ENCODE assay signal across 19 cellular contexts in the genomic region with DNA sequence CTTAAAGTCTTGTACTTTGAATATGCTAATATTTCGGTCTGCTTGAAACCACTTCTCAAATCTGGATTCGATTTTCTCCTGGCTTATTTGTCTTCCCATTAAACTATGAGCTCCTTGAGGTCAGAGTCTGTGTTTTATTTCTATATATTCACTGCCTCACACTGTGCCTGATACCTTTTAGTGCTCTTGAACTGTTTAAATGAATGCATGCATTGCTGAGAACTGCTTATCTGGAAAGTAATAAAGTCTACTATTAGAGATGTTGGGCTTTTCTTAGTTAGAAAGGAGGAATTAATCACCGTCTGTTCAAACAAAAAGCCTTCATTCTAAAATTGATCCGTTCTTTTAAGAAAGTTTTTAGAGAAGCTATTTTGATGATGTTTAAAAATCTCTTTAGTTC. TPM values are rescaled to one million over a fixed set of nuclear protein-coding genes. Genes with fewer than 3 reads are reported as not detected.
DNase-seq lines count a peak whose midpoint lies in the region; ATAC-seq, FAIRE-seq and TF ChIP-seq lines count a peak whose summit lies in the region.
"Had no signal": no experiment of that assay in that cellular context is flagged by ENCODE, and none has a peak within 500 bp of the region (broad histone marks: within the 10 kb centered on the region; RNA-seq: fewer than 3 reads in every experiment).

No MANE protein-coding gene starts in this region.

- no peaks in the 10 kb centered on the region for H3K9me3 ChIP-seq in CD4-positive, alpha-beta T cell (ENCODE audit: control insufficient read depth, low read length)
- H3K9me3 ChIP-seq in small intestine (ENCODE audit: control insufficient read depth, low read depth): no peaks in the 10 kb centered on the region

- peaks cover 0 to 3% of the 10 kb centered on the region in 2 donors for H3K4me1 ChIP-seq in small intestine (ENCODE audit: control insufficient read depth in 2 of 2, insufficient read depth in 1 of 2, low read depth in 1 of 2, low read length in 1 of 2)

- no peaks in the 10 kb centered on the region for H3K36me3 ChIP-seq in small intestine (ENCODE audit: control insufficient read depth in 2 of 2, insufficient read depth in 2 of 2, low read length in 2 of 2)

- intact Hi-C loops in activated CD8-positive, alpha-beta T cell treated with anti-CD3 and anti-CD28 coated beads for 36 hours (cut with micrococcal nuclease): no loop called here
- intact Hi-C loops in CD4-positive, alpha-beta T cell (cut with DNase I, micrococcal nuclease): no loop called here

- ATAC-seq in activated CD8-positive, alpha-beta T cell treated with anti-CD3 and anti-CD28 coated beads for 36 hours: no peak
- no peak for ATAC-seq in activated CD8-positive, alpha-beta T cell treated with anti-CD3 and anti-CD28 coated beads, Interleukin-2, amount 10 ng/mL, durations not matched to agents 7 days and 5 days
- ATAC-seq in CD4-positive, alpha-beta T cell (ENCODE audit: poor library complexity): no peak
- ATAC-seq in GM19455 (IDR thresholded peaks at IDR 0.05; ENCODE audit: unreplicated experiment): no peak
- ATAC-seq: GM12878, GM23338, PC-3 had no signal

- peak overlapping the region; percentile 79 for H3K27ac Mint-ChIP-seq in activated CD8-positive, alpha-beta T cell treated with anti-CD3 and anti-CD28 coated beads for 36 hours
- no peak overlapping the region for H3K27ac Mint-ChIP-seq in activated CD8-positive, alpha-beta T cell treated with anti-CD3 and anti-CD28 coated beads, Interleukin-2, amount 10 ng/mL, durations not matched to agents 7 days and 5 days
- H3K27ac Mint-ChIP-seq in CD4-positive, alpha-beta T cell: peak overlapping the region; percentile 63
- peak overlapping the region; percentile 89 for H3K27ac Mint-ChIP-seq in activated naive CD8-positive, alpha-beta T cell
- H3K27ac Mint-ChIP-seq: GM23338 had no signal

- H3K9me3 Mint-ChIP-seq in activated CD8-positive, alpha-beta T cell treated with anti-CD3 and anti-CD28 coated beads for 36 hours: no peaks in the 10 kb centered on the region
- no peaks in the 10 kb centered on the region for H3K9me3 Mint-ChIP-seq in activated CD8-positive, alpha-beta T cell treated with anti-CD3 and anti-CD28 coated beads, Interleukin-2, amount 10 ng/mL, durations not matched to agents 7 days and 5 days (ENCODE audit: insufficient read depth)
- H3K9me3 Mint-ChIP-seq in CD4-positive, alpha-beta T cell: no peaks in the 10 kb centered on the region
- no peaks in the 10 kb centered on the region for H3K9me3 Mint-ChIP-seq in activated naive CD8-positive, alpha-beta T cell (ENCODE audit: low read depth)
- H3K9me3 Mint-ChIP-seq: GM23338 had no signal

- H3K27me3 Mint-ChIP-seq in activated CD8-positive, alpha-beta T cell treated with anti-CD3 and anti-CD28 coated beads for 36 hours: no peaks in the 10 kb centered on the region
- no peaks in the 10 kb centered on the region for H3K27me3 Mint-ChIP-seq in activated CD8-positive, alpha-beta T cell treated with anti-CD3 and anti-CD28 coated beads, Interleukin-2, amount 10 ng/mL, durations not matched to agents 7 days and 5 days (ENCODE audit: low read depth)
- no peaks in the 10 kb centered on the region for H3K27me3 Mint-ChIP-seq in CD4-positive, alpha-beta T cell
- H3K27me3 Mint-ChIP-seq in activated naive CD8-positive, alpha-beta T cell: no peaks in the 10 kb centered on the region

- DNase-seq in activated CD8-positive, alpha-beta T cell treated with anti-CD3 and anti-CD28 coated beads for 36 hours: no peak
- DNase-seq in activated CD8-positive, alpha-beta T cell treated with anti-CD3 and anti-CD28 coated beads, Interleukin-2, amount 10 ng/mL, durations not matched to agents 7 days and 5 days: no peak
- DNase-seq in CD4-positive, alpha-beta T cell: no peak
- DNase-seq in small intestine: peak; percentile 51
- no peak for DNase-seq in NCI-H1417 treated with DMSO at 0.1 percent for 48 hours (lab: John Stamatoyannopoulos, UW)
- no peak for DNase-seq in NCI-H345 (lab: John Stamatoyannopoulos, UW)
- DNase-seq: DMS79, MV-4-11, NCI-H1436 treated with DMSO at 0.1 percent for 48 hours, NCI-H2081, NCI-H2227 treated with DMSO at 0.1 percent for 48 hours, NCI-H69, PC-3 had no signal

- TF ChIP-seq CTCF in activated CD8-positive, alpha-beta T cell treated with anti-CD3 and anti-CD28 coated beads for 36 hours (IDR thresholded peaks at IDR 0.05): no peak
- TF ChIP-seq CTCF in CD4-positive, alpha-beta T cell (IDR thresholded peaks at IDR 0.05): no peak

- FAIRE-seq in small intestine (lab: Jason Lieb, UNC): no peak
- FAIRE-seq: A204.1, GM12878, GM18507 had no signal

- 22 to 60% (median 45%) methylated on average over 4 of the region's 4 CpGs for WGBS in small intestine, 3 donors

- peaks cover 60% of the 10 kb centered on the region for H3K4me1 Mint-ChIP-seq in activated CD8-positive, alpha-beta T cell treated with anti-CD3 and anti-CD28 coated beads for 36 hours (ENCODE audit: low read depth)
- H3K4me1 Mint-ChIP-seq in activated CD8-positive, alpha-beta T cell treated with anti-CD3 and anti-CD28 coated beads, Interleukin-2, amount 10 ng/mL, durations not matched to agents 7 days and 5 days (ENCODE audit: low read depth): peaks cover 32% of the 10 kb centered on the region
- H3K4me1 Mint-ChIP-seq in CD4-positive, alpha-beta T cell (ENCODE audit: low read depth): peaks cover 82% of the 10 kb centered on the region
- H3K4me1 Mint-ChIP-seq in activated naive CD8-positive, alpha-beta T cell (ENCODE audit: low read depth): peaks cover 71% of the 10 kb centered on the region

- POLR2A ChIA-PET in activated CD8-positive, alpha-beta T cell treated with anti-CD3 and anti-CD28 coated beads for 36 hours (lab: Charles Lee): interaction anchor here (0.5 to 1.5 kb wide), 2 partner anchors 78 to 89 kb away, joined by 3 to 6 read pairs; a partner anchor contains a TSS
- POLR2A ChIA-PET in activated CD8-positive, alpha-beta T cell treated with anti-CD3 and anti-CD28 coated beads, Interleukin-2, amount 10 ng/mL, durations not matched to agents 7 days and 5 days (lab: Charles Lee): no interaction called here
- POLR2A ChIA-PET in CD4-positive, alpha-beta T cell (lab: Charles Lee): interaction anchor here (0.7 to 1.2 kb wide), 2 partner anchors 30 to 78 kb away, joined by 3 to 4 read pairs; a partner anchor contains a TSS

- no peak overlapping the region for H3K4me3 ChIP-seq in small intestine (ENCODE audit: low read depth in 1 of 2, low read length in 2 of 2)
- H3K4me3 ChIP-seq: GM12878, GM23338 had no signal

- no peak overlapping the region for H3K4me3 Mint-ChIP-seq in activated CD8-positive, alpha-beta T cell treated with anti-CD3 and anti-CD28 coated beads for 36 hours
- H3K4me3 Mint-ChIP-seq in activated CD8-positive, alpha-beta T cell treated with anti-CD3 and anti-CD28 coated beads, Interleukin-2, amount 10 ng/mL, durations not matched to agents 7 days and 5 days: no peak overlapping the region
- peak overlapping the region; percentile 46 for H3K4me3 Mint-ChIP-seq in CD4-positive, alpha-beta T cell
- no peak overlapping the region for H3K4me3 Mint-ChIP-seq in activated naive CD8-positive, alpha-beta T cell
- H3K4me3 Mint-ChIP-seq: GM23338 had no signal

- no peaks in the 10 kb centered on the region for H3K27me3 ChIP-seq in CD4-positive, alpha-beta T cell (ENCODE audit: control insufficient read depth, insufficient read depth, low read length)
- no peaks in the 10 kb centered on the region for H3K27me3 ChIP-seq in small intestine (ENCODE audit: control insufficient read depth in 2 of 2, insufficient read depth in 2 of 2, low read length in 2 of 2)

- no peak overlapping the region for H3K27ac ChIP-seq in CD4-positive, alpha-beta T cell (ENCODE audit: low read depth, low read length)
- no peak overlapping the region for H3K27ac ChIP-seq in small intestine (ENCODE audit: low read depth in 1 of 2, low read length in 1 of 2)

- CTCF ChIA-PET in activated CD8-positive, alpha-beta T cell treated with anti-CD3 and anti-CD28 coated beads for 36 hours (lab: Charles Lee): interaction anchor here (1.5 to 8.2 kb wide), 3 partner anchors 9 to 79 kb away, joined by 3 to 37 read pairs (median 4); a partner anchor contains a TSS
- CTCF ChIA-PET in activated CD8-positive, alpha-beta T cell treated with anti-CD3 and anti-CD28 coated beads, Interleukin-2, amount 10 ng/mL, durations not matched to agents 7 days and 5 days (lab: Charles Lee): no interaction called here
- CTCF ChIA-PET in CD4-positive, alpha-beta T cell (lab: Charles Lee): no interaction called here

- peaks cover 3% of the 10 kb centered on the region for H3K36me3 Mint-ChIP-seq in activated CD8-positive, alpha-beta T cell treated with anti-CD3 and anti-CD28 coated beads for 36 hours (ENCODE audit: low read depth)
- no peaks in the 10 kb centered on the region for H3K36me3 Mint-ChIP-seq in activated CD8-positive, alpha-beta T cell treated with anti-CD3 and anti-CD28 coated beads, Interleukin-2, amount 10 ng/mL, durations not matched to agents 7 days and 5 days (ENCODE audit: low read depth)
- peaks cover 39% of the 10 kb centered on the region for H3K36me3 Mint-ChIP-seq in CD4-positive, alpha-beta T cell (ENCODE audit: low read depth)
- no peaks in the 10 kb centered on the region for H3K36me3 Mint-ChIP-seq in activated naive CD8-positive, alpha-beta T cell

RNA-seq across cellular contexts. Expression of a gene that starts 6.0 kb away (rescaled TPM):
- 10 to 100 TPM in 1 of 2 experiments, 1 to 10 TPM in 1; 9.3 to 10.2 TPM for total RNA-seq in activated CD8-positive, alpha-beta T cell treated with anti-CD3 and anti-CD28 coated beads for 36 hours
- total RNA-seq in activated CD8-positive, alpha-beta T cell treated with anti-CD3 and anti-CD28 coated beads, Interleukin-2, amount 10 ng/mL, durations not matched to agents 7 days and 5 days: 1 to 10 TPM; 8.7 to 10.0 TPM
- 10 to 100 TPM; 92.7 to 99.6 TPM for total RNA-seq in CD4-positive, alpha-beta T cell
- polyA plus RNA-seq in small intestine: 1 to 10 TPM; 3.8 to 6.5 (median 5.7) TPM

Comparison
In these comparisons a context has a peak if more than half of its experiments do, and no peak if none do; other contexts are left out.
1. RNA of a gene that starts 6.0 kb away (total RNA-seq): 92.7 to 99.6 TPM in CD4-positive, alpha-beta T cell; 9.3 to 10.2 TPM in activated CD8-positive, alpha-beta T cell treated with anti-CD3 and anti-CD28 coated beads for 36 hours and 8.7 to 10.0 TPM in activated CD8-positive, alpha-beta T cell treated with anti-CD3 and anti-CD28 coated beads, Interleukin-2, amount 10 ng/mL, durations not matched to agents 7 days and 5 days; every median in the first group is over 4 times any median in the second.